ENCODE assay signal across 20 cellular contexts in genomic region chr4:130288576-130288975, GRCh38.
A peak's percentile ranks its signal among the peaks of the same experiment; 100 is the strongest.
DNase-seq lines count a peak whose midpoint lies in the region; TF ChIP-seq lines count a peak whose summit lies in the region.
"Had no signal": no experiment of that assay in that cellular context is flagged by ENCODE, and none has a peak within 500 bp of the region (broad histone marks: within the 10 kb centered on the region; RNA-seq: fewer than 3 reads in every experiment).

No MANE protein-coding gene starts in this region.

- no peaks in the 10 kb centered on the region for H3K36me3 ChIP-seq in adipocyte (ENCODE audit: control insufficient read depth, insufficient read depth, low read length, severe bottlenecking)
- H3K36me3 ChIP-seq: BLaER1 had no signal

- no peak overlapping the region for H3K9ac ChIP-seq in adipocyte (ENCODE audit: low read length)
- H3K9ac ChIP-seq: BLaER1 had no signal

- peaks cover 4% of the 10 kb centered on the region for H3K4me1 ChIP-seq in adipocyte (ENCODE audit: control insufficient read depth, insufficient read depth, low read length)
- H3K4me1 ChIP-seq: BLaER1, Caco-2 had no signal

- DNase-seq in NCI-H2227 treated with DMSO at 0.1 percent for 48 hours (lab: John Stamatoyannopoulos, UW) (peak; percentile 0), NCI-H2227 (lab: John Stamatoyannopoulos, UW; ENCODE audit: unreplicated experiment) (no peak), adipocyte (ENCODE audit: low read depth) (peak; percentile 33), fibroblast of peridontal ligament (ENCODE audit: extremely low read depth) (peak; percentile 19), skeletal muscle cell (ENCODE audit: low read depth) (peak; percentile 1), cerebellar nuclear complex (lab: John Stamatoyannopoulos, UW) (no peak), chondrocyte (ENCODE audit: low spot score) (no peak)
- DNase-seq: Caco-2; CD4-positive, alpha-beta T cell; GOT3; NCI-H1105 treated with DMSO at 0.1 percent for 48 hours; NCI-H1694 treated with DMSO at 0.1 percent for 48 hours; NCI-H2081 treated with DMSO at 0.1 percent for 48 hours; NCI-H446 treated with DMSO at 0.1 percent for 48 hours; NCI-H526 treated with DMSO at 0.1 percent for 48 hours; PC-9; RPMI8226; SHP77 had no signal

- no peak overlapping the region for H3K4me3 Mint-ChIP-seq in chondrocyte (ENCODE audit: unreplicated experiment)
- H3K4me3 Mint-ChIP-seq: CD4-positive, alpha-beta T cell; IgD-negative memory B cell had no signal

- H3K4me1 Mint-ChIP-seq in chondrocyte (ENCODE audit: low read depth) = no peaks in the 10 kb centered on the region
- H3K4me1 Mint-ChIP-seq: IgD-negative memory B cell had no signal

- no peaks in the 10 kb centered on the region for H3K36me3 Mint-ChIP-seq in chondrocyte (ENCODE audit: low read depth)
- H3K36me3 Mint-ChIP-seq: IgD-negative memory B cell had no signal

- H3K27me3 ChIP-seq in adipocyte (replicated peaks; ENCODE audit: control insufficient read depth, insufficient read depth, low read length) = no peaks in the 10 kb centered on the region
- H3K27me3 ChIP-seq: BLaER1 had no signal

- H3K27me3 Mint-ChIP-seq in chondrocyte (ENCODE audit: low read depth) = no peaks in the 10 kb centered on the region
- H3K27me3 Mint-ChIP-seq: CD4-positive, alpha-beta T cell; IgD-negative memory B cell had no signal

- H3K9me3 Mint-ChIP-seq in chondrocyte (ENCODE audit: low read depth) = no peaks in the 10 kb centered on the region

- H3K27ac Mint-ChIP-seq in chondrocyte (ENCODE audit: unreplicated experiment) = no peak overlapping the region
- H3K27ac Mint-ChIP-seq: CD4-positive, alpha-beta T cell had no signal

- H3K9me3 ChIP-seq in adipocyte (ENCODE audit: control insufficient read depth, low read length) = no peaks in the 10 kb centered on the region
- H3K9me3 ChIP-seq: BLaER1, Caco-2 had no signal

- TF ChIP-seq CTCF in chondrocyte (IDR thresholded peaks at IDR 0.05) = no peak

- H3K4me3 ChIP-seq in adipocyte (ENCODE audit: low read length) (no peak overlapping the region), skeletal muscle cell (ENCODE audit: low read depth, low read length) (no peak overlapping the region)
- H3K4me3 ChIP-seq: BLaER1, PC-9 had no signal

Comparison
In these comparisons a context has a peak if more than half of its experiments do, and no peak if none do; other contexts are left out.
1. DNase-seq: peak in NCI-H2227 treated with DMSO at 0.1 percent for 48 hours (single experiment), adipocyte (single experiment), fibroblast of peridontal ligament (single experiment) and skeletal muscle cell (single experiment); none in NCI-H2227 (single experiment), cerebellar nuclear complex (0 of 2) and chondrocyte (single experiment).